1 cellular context compared by ENCODE assay signal in the genomic region with DNA sequence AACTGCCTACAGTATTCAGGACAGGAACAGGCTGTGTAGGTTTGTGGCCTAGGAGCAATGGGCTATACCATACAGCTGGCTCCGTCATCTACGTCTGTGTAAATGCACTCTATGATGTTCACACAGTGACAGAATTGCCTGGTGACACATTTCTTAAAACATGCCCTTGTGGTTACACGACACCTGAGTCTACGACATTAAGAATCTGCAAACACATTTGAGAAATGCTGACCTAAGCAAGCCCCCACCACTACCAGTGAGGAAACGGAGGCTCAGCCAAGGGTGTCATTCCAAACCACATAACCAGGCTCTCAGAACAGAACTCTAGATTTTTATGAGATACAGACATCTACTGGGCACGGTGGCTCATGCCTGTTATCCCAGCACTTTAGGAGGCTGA.
TF ChIP-seq lines count a peak whose summit lies in the region.

No MANE protein-coding gene starts in this region.

TF ChIP-seq in IMR-90, 13 proteins besides CTCF, POLR2A, EP300 and RAD21:
- TF ChIP-seq BHLHE40 (IDR thresholded peaks at IDR 0.05; ENCODE audit: low read depth, low read length) = no peak
- TF ChIP-seq FOS (IDR thresholded peaks at IDR 0.05; ENCODE audit: low read depth, low read length) = no peak
- TF ChIP-seq MAFK (IDR thresholded peaks at IDR 0.05; ENCODE audit: low read depth, low read length) = peak; percentile 86
- no peak for TF ChIP-seq MXI1 (IDR thresholded peaks at IDR 0.05; ENCODE audit: borderline replicate concordance, low read depth, low read length)
- no peak for TF ChIP-seq SMC3 (IDR thresholded peaks at IDR 0.05; ENCODE audit: low read depth, low read length)
- no peak for TF ChIP-seq MAZ (IDR thresholded peaks at IDR 0.05; ENCODE audit: borderline replicate concordance, low read depth, low read length)
